In the genomic region with DNA sequence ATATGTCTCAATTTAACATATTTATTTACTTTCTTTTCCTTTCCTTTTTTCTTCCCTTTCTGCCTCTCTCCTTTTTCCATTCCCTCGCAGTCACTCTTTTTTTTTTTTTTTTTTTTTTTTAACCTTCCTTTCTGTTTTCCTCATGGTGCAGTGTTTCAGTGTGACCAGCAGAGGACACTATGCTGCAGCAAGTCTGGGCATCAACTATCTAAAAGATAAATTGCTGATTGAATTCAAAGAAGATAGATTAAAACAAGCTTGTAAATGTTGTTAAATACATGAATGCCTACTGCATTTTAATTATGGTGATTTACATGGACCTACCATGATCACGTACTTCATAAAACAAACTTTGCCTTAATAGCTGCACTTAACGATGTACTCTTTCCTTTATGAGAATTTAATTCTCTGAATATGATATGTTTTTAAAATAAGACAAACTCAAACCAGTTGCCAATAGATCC, we compare ENCODE assay signal across 8 cellular contexts.
DNase-seq lines count a peak whose midpoint lies in the region; ATAC-seq, FAIRE-seq and TF ChIP-seq lines count a peak whose summit lies in the region.

No MANE protein-coding gene starts in this region.

- intact Hi-C loops in activated CD4-positive, alpha-beta T cell treated with anti-CD3 and anti-CD28 coated beads for 36 hours (cut with DNase I, micrococcal nuclease), result loop anchor here (1.0 to 5.0 kb wide), 5 partner anchors 317 to 664 kb away; no protein-coding TSS in a partner anchor
- intact Hi-C loops in upper lobe of right lung (cut with DNase I), result loop anchor here (10.0 kb wide), 1 partner anchor 662 kb away; no protein-coding TSS in a partner anchor

- ATAC-seq in activated CD4-positive, alpha-beta T cell treated with anti-CD3 and anti-CD28 coated beads for 36 hours, result no peak
- peak; percentile 62 for ATAC-seq in SK-N-SH treated with all-trans-retinoic acid at 6 μM for 48 hours
- ATAC-seq in lung (ENCODE audit: insufficient read depth, low FRiP score), result peak; percentile 71
- peak; percentile 88 for ATAC-seq in upper lobe of right lung
- ATAC-seq in HG03565 (IDR thresholded peaks at IDR 0.05; ENCODE audit: unreplicated experiment), result no peak

- peaks cover 5% of the 10 kb centered on the region for H3K27me3 Mint-ChIP-seq in activated CD4-positive, alpha-beta T cell treated with anti-CD3 and anti-CD28 coated beads for 36 hours

- no peaks in the 10 kb centered on the region for H3K79me2 ChIP-seq in KMS-11 (ENCODE audit: insufficient read depth, low read depth)

- no peak overlapping the region for H3K27ac ChIP-seq in KMS-11
- no peak overlapping the region for H3K27ac ChIP-seq in lung (ENCODE audit: low read depth in 1 of 2, low read length in 1 of 2)
- H3K27ac ChIP-seq in upper lobe of right lung, result no peak overlapping the region

- H3K9me3 ChIP-seq in lung (ENCODE audit: control insufficient read depth in 2 of 2, insufficient read depth in 1 of 2, low read length in 1 of 2) (no peaks in the 10 kb centered on the region), upper lobe of right lung (no peaks in the 10 kb centered on the region)

- FAIRE-seq in colon (lab: Jason Lieb, UNC), result peak; percentile 85

- no peak overlapping the region for H3K4me2 ChIP-seq in KMS-11

- H3K9me3 Mint-ChIP-seq in activated CD4-positive, alpha-beta T cell treated with anti-CD3 and anti-CD28 coated beads for 36 hours (ENCODE audit: low read depth), result no peaks in the 10 kb centered on the region

- no peaks in the 10 kb centered on the region for H3K36me3 Mint-ChIP-seq in activated CD4-positive, alpha-beta T cell treated with anti-CD3 and anti-CD28 coated beads for 36 hours (ENCODE audit: low read depth)

- TF ChIP-seq CTCF in KMS-11 (conservative IDR thresholded peaks at IDR 0.05; ENCODE audit: low read depth, low read length) (peak; percentile 97), lung (IDR thresholded peaks at IDR 0.05; ENCODE audit: control extremely low read depth, extremely low read depth) (peak; percentile 89), upper lobe of right lung (IDR thresholded peaks at IDR 0.05) (peak; percentile 96)

- no peaks in the 10 kb centered on the region for H3K36me3 ChIP-seq in KMS-11 (ENCODE audit: insufficient read depth)
- H3K36me3 ChIP-seq in lung (ENCODE audit: control insufficient read depth in 2 of 2, insufficient read depth in 2 of 2, low read length in 2 of 2), result no peaks in the 10 kb centered on the region
- no peaks in the 10 kb centered on the region for H3K36me3 ChIP-seq in upper lobe of right lung

- POLR2A ChIA-PET in activated CD4-positive, alpha-beta T cell treated with anti-CD3 and anti-CD28 coated beads for 36 hours (lab: Charles Lee), result interaction anchor here (0.6 to 0.7 kb wide), 2 partner anchors 318 to 346 kb away, joined by 3 read pairs; no protein-coding TSS in a partner anchor

- CTCF ChIA-PET in activated CD4-positive, alpha-beta T cell treated with anti-CD3 and anti-CD28 coated beads for 36 hours (lab: Charles Lee), result interaction anchor here (0.6 to 2.0 kb wide), 41 partner anchors 11 to 665 kb away, joined by 3 to 13 read pairs (median 4); no protein-coding TSS in a partner anchor

- 19 to 37% methylated on average over 3 of the region's 3 CpGs for WGBS in lung, 2 donors

- H3K9ac ChIP-seq in KMS-11, result no peak overlapping the region

- no peak overlapping the region for H3K4me3 ChIP-seq in KMS-11 (IDR thresholded peaks at IDR 0.05; ENCODE audit: insufficient read depth, low read depth, low read length)
- H3K4me3 ChIP-seq in lung, result no peak overlapping the region
- no peak overlapping the region for H3K4me3 ChIP-seq in upper lobe of right lung

- H3K27ac Mint-ChIP-seq in activated CD4-positive, alpha-beta T cell treated with anti-CD3 and anti-CD28 coated beads for 36 hours, result no peak overlapping the region

- H3K27me3 ChIP-seq in KMS-11 (ENCODE audit: insufficient read depth, low read depth), result no peaks in the 10 kb centered on the region
- no peaks in the 10 kb centered on the region for H3K27me3 ChIP-seq in lung (ENCODE audit: control insufficient read depth, insufficient read depth)
- no peaks in the 10 kb centered on the region for H3K27me3 ChIP-seq in upper lobe of right lung

- no peak overlapping the region for H2AFZ ChIP-seq in KMS-11 (ENCODE audit: low read depth)

- H3K4me1 ChIP-seq in KMS-11 (ENCODE audit: low read depth, poor library complexity, severe bottlenecking) (no peaks in the 10 kb centered on the region), lung (ENCODE audit: control insufficient read depth in 2 of 2, insufficient read depth in 2 of 2, low read length in 2 of 2) (peaks cover 0 to 4% of the 10 kb centered on the region in 2 donors), upper lobe of right lung (peaks cover 32% of the 10 kb centered on the region)

- DNase-seq in activated CD4-positive, alpha-beta T cell treated with anti-CD3 and anti-CD28 coated beads for 36 hours, result peak; percentile 45
- no peak for DNase-seq in activated CD4-positive, alpha-beta T cell treated with anti-CD3 and anti-CD28 coated beads for 1 hour
- DNase-seq in lung (ENCODE audit: low spot score) (no peak), upper lobe of right lung (no peak)

- H3K4me1 Mint-ChIP-seq in activated CD4-positive, alpha-beta T cell treated with anti-CD3 and anti-CD28 coated beads for 36 hours, result peaks cover 6% of the 10 kb centered on the region

- no peaks in the 10 kb centered on the region for H4K20me1 ChIP-seq in KMS-11 (ENCODE audit: insufficient read depth)

- H3K4me3 Mint-ChIP-seq in activated CD4-positive, alpha-beta T cell treated with anti-CD3 and anti-CD28 coated beads for 36 hours, result no peak overlapping the region

TF ChIP-seq in SK-N-SH treated with all-trans-retinoic acid at 6 μM for 48 hours, 23 proteins besides CTCF, POLR2A, EP300 and RAD21 (continues in another document):
- TF ChIP-seq ZFP3 (CRISPR knock-in tag; IDR thresholded peaks at IDR 0.05), result no peak
- TF ChIP-seq, protein P1, sequence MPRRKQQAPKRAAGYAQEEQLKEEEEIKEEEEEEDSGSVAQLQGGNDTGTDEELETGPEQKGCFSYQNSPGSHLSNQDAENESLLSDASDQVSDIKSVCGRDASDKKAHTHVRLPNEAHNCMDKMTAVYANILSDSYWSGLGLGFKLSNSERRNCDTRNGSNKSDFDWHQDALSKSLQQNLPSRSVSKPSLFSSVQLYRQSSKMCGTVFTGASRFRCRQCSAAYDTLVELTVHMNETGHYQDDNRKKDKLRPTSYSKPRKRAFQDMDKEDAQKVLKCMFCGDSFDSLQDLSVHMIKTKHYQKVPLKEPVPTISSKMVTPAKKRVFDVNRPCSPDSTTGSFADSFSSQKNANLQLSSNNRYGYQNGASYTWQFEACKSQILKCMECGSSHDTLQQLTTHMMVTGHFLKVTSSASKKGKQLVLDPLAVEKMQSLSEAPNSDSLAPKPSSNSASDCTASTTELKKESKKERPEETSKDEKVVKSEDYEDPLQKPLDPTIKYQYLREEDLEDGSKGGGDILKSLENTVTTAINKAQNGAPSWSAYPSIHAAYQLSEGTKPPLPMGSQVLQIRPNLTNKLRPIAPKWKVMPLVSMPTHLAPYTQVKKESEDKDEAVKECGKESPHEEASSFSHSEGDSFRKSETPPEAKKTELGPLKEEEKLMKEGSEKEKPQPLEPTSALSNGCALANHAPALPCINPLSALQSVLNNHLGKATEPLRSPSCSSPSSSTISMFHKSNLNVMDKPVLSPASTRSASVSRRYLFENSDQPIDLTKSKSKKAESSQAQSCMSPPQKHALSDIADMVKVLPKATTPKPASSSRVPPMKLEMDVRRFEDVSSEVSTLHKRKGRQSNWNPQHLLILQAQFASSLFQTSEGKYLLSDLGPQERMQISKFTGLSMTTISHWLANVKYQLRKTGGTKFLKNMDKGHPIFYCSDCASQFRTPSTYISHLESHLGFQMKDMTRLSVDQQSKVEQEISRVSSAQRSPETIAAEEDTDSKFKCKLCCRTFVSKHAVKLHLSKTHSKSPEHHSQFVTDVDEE (CRISPR knock-in tag; IDR thresholded peaks at IDR 0.05), result no peak
- TF ChIP-seq ZC3H10 (CRISPR knock-in tag; IDR thresholded peaks at IDR 0.05), result no peak
- no peak for TF ChIP-seq CSDC2 (CRISPR knock-in tag; IDR thresholded peaks at IDR 0.05)
- TF ChIP-seq ZNF70 (CRISPR knock-in tag; IDR thresholded peaks at IDR 0.05), result no peak
- TF ChIP-seq, protein P2, sequence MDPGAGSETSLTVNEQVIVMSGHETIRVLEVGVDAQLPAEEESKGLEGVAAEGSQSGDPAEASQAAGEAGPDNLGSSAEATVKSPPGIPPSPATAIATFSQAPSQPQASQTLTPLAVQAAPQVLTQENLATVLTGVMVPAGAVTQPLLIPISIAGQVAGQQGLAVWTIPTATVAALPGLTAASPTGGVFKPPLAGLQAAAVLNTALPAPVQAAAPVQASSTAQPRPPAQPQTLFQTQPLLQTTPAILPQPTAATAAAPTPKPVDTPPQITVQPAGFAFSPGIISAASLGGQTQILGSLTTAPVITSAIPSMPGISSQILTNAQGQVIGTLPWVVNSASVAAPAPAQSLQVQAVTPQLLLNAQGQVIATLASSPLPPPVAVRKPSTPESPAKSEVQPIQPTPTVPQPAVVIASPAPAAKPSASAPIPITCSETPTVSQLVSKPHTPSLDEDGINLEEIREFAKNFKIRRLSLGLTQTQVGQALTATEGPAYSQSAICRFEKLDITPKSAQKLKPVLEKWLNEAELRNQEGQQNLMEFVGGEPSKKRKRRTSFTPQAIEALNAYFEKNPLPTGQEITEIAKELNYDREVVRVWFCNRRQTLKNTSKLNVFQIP (CRISPR knock-in tag; IDR thresholded peaks at IDR 0.05; ENCODE audit: borderline replicate concordance, low read depth), result no peak
- TF ChIP-seq, protein P3, sequence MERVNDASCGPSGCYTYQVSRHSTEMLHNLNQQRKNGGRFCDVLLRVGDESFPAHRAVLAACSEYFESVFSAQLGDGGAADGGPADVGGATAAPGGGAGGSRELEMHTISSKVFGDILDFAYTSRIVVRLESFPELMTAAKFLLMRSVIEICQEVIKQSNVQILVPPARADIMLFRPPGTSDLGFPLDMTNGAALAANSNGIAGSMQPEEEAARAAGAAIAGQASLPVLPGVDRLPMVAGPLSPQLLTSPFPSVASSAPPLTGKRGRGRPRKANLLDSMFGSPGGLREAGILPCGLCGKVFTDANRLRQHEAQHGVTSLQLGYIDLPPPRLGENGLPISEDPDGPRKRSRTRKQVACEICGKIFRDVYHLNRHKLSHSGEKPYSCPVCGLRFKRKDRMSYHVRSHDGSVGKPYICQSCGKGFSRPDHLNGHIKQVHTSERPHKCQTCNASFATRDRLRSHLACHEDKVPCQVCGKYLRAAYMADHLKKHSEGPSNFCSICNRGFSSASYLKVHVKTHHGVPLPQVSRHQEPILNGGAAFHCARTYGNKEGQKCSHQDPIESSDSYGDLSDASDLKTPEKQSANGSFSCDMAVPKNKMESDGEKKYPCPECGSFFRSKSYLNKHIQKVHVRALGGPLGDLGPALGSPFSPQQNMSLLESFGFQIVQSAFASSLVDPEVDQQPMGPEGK (CRISPR knock-in tag; IDR thresholded peaks at IDR 0.05; ENCODE audit: borderline replicate concordance), result no peak
- TF ChIP-seq ZNF8 (CRISPR knock-in tag; IDR thresholded peaks at IDR 0.05), result no peak
- TF ChIP-seq ESRRG (CRISPR knock-in tag; IDR thresholded peaks at IDR 0.05), result no peak
- no peak for TF ChIP-seq TCF4 (CRISPR knock-in tag; IDR thresholded peaks at IDR 0.05; ENCODE audit: borderline replicate concordance)

Comparison
In these comparisons a context has a peak if more than half of its experiments do, and no peak if none do; other contexts are left out.
1. ATAC-seq: peak in SK-N-SH treated with all-trans-retinoic acid at 6 μM for 48 hours (single experiment), lung (single experiment) and upper lobe of right lung (single experiment); none in activated CD4-positive, alpha-beta T cell treated with anti-CD3 and anti-CD28 coated beads for 36 hours (single experiment) and HG03565 (single experiment).
2. Peak in every context shown above with its lines, with median percentiles within 50 percentile points of each other: CTCF ChIP-seq.